ENCODE assay signal across 14 cellular contexts in genomic region chr5:75389430-75389829, GRCh38.
"Had no signal": no experiment of that assay in that cellular context is flagged by ENCODE, and none has a peak within 500 bp of the region (broad histone marks: within the 10 kb centered on the region; RNA-seq: fewer than 3 reads in every experiment).

No MANE protein-coding gene starts in this region.

- DNase-seq: activated effector memory CD4-positive, alpha-beta T cell treated with Interleukin-2 at 50 U/mL for 16 hours; adrenal gland; central memory CD4-positive, alpha-beta T cell; cortex of kidney; effector CD8-positive, alpha-beta T cell; gastrocnemius medialis; heart right ventricle; naive B cell; posterior cingulate gyrus; SJCRH30; stimulated activated naive CD4-positive, alpha-beta T cell treated with Interleukin-2 at 50 U/mL for 16 hours; testis; upper lobe of right lung had no signal

- H3K27me3 Mint-ChIP-seq: naive B cell had no signal

- H3K9me3 Mint-ChIP-seq: naive B cell had no signal

- ATAC-seq: gastrocnemius medialis, heart right ventricle, upper lobe of right lung had no signal

- H3K4me3 ChIP-seq: adrenal gland, gastrocnemius medialis, heart right ventricle, SJCRH30, skin epidermis, testis, upper lobe of right lung had no signal

- H3K4me3 Mint-ChIP-seq: naive B cell had no signal
